8 cellular contexts compared by ENCODE assay signal in genomic region chr15:72227720-72228119, GRCh38. TPM values are rescaled to one million over a fixed set of nuclear protein-coding genes. Genes with fewer than 3 reads are reported as not detected.
DNase-seq lines count a peak whose midpoint lies in the region; ATAC-seq and TF ChIP-seq lines count a peak whose summit lies in the region.

No MANE protein-coding gene starts in this region.

- peak; percentile 45 for DNase-seq in GM23248
- DNase-seq in RKO (ENCODE audit: low spot score), result peak; percentile 50
- DNase-seq in dorsolateral prefrontal cortex, result no peak
- DNase-seq in NCI-H146 treated with DMSO at 0.1 percent for 48 hours (lab: John Stamatoyannopoulos, UW; ENCODE audit: unreplicated experiment), result no peak
- DNase-seq in testis, result no peak

- no peaks in the 10 kb centered on the region for H3K9me2 ChIP-seq in GM23248 (ENCODE audit: insufficient read depth)

- intact Hi-C loops in dorsolateral prefrontal cortex (cut with DNase I) (no loop called here), testis (cut with DNase I; ENCODE audit: low total_unique reads) (no loop called here)

- H3K36me3 ChIP-seq in GM23248 (ENCODE audit: low read depth) (peaks cover 23% of the 10 kb centered on the region), rectal smooth muscle tissue (ENCODE audit: control insufficient read depth, insufficient read depth, low read length) (no peaks in the 10 kb centered on the region), testis (ENCODE audit: low read depth, missing control alignments) (no peaks in the 10 kb centered on the region)

- H3K4me2 ChIP-seq in GM23248 (ENCODE audit: unreplicated experiment), result peak overlapping the region; percentile 98

- H3K9ac ChIP-seq in GM23248, result peak overlapping the region; percentile 99
- H3K9ac ChIP-seq in rectal smooth muscle tissue (ENCODE audit: low read length), result no peak overlapping the region

- H3K27me3 ChIP-seq in GM23248 (replicated peaks; ENCODE audit: insufficient read depth) (no peaks in the 10 kb centered on the region), dorsolateral prefrontal cortex (no peaks in the 10 kb centered on the region), rectal smooth muscle tissue (ENCODE audit: control insufficient read depth, insufficient read depth, low read length) (no peaks in the 10 kb centered on the region), testis (no peaks in the 10 kb centered on the region)

- H3K4me3 ChIP-seq in GM23248 (peak overlapping the region; percentile 84), dorsolateral prefrontal cortex (peak overlapping the region in 55 of 59 donors; percentile 22 to 99 (median 93)), rectal smooth muscle tissue (ENCODE audit: low read length) (peak overlapping the region; percentile 9), testis (peak overlapping the region in 1 of 2 donors; percentile 10)

- in situ Hi-C loops in GM23248 (cut with MboI), result no loop called here

- H3K4me1 ChIP-seq in GM23248 (ENCODE audit: insufficient read depth), result peaks cover 52% of the 10 kb centered on the region
- peaks cover 20% of the 10 kb centered on the region for H3K4me1 ChIP-seq in rectal smooth muscle tissue (ENCODE audit: control insufficient read depth, insufficient read depth, low read length)
- peaks cover 47% of the 10 kb centered on the region for H3K4me1 ChIP-seq in testis

- peaks cover 82% of the 10 kb centered on the region for H3K79me2 ChIP-seq in GM23248 (ENCODE audit: insufficient read depth)

- peaks cover 78% of the 10 kb centered on the region for H3F3A ChIP-seq in GM23248 (ENCODE audit: insufficient read depth)

- H3K27ac ChIP-seq in GM23248 (peak overlapping the region; percentile 98), dorsolateral prefrontal cortex (peak overlapping the region in 47 of 59 donors; percentile 19 to 100 (median 98)), rectal smooth muscle tissue (ENCODE audit: low read depth, low read length) (peak overlapping the region; percentile 44), testis (peak overlapping the region in 1 of 2 donors; percentile 4)

- H3K9me3 ChIP-seq in GM23248 (ENCODE audit: low read depth) (no peaks in the 10 kb centered on the region), testis (no peaks in the 10 kb centered on the region)

- ATAC-seq in GM21825 (IDR thresholded peaks at IDR 0.05; ENCODE audit: unreplicated experiment) (no peak), GM18858 (IDR thresholded peaks at IDR 0.05; ENCODE audit: unreplicated experiment) (no peak)

- 25% methylated on average over 4 of the region's 4 CpGs for WGBS in GM23248 (ENCODE audit: low coverage in 1 of 2, low lambda C conversion rate in 2 of 2, missing lambda C conversion rate in 2 of 2), 2 experiments
- WGBS in testis, 2 donors, result 56 to 65% methylated on average over 4 of the region's 4 CpGs

- no peak for TF ChIP-seq POLR2A in testis (IDR thresholded peaks at IDR 0.05)

- TF ChIP-seq CTCF in dorsolateral prefrontal cortex (IDR thresholded peaks at IDR 0.05 in 54 of 56, conservative IDR thresholded peaks at IDR 0.05 in 2 of 56; ENCODE audit: low read depth in 1 of 56, partially characterized antibody in 56 of 56), result no peak
- TF ChIP-seq CTCF in testis (IDR thresholded peaks at IDR 0.05), result no peak

- H2AFZ ChIP-seq in GM23248, result no peak overlapping the region

- peaks cover 18% of the 10 kb centered on the region for H4K20me1 ChIP-seq in GM23248 (ENCODE audit: insufficient read depth)

RNA-seq across cellular contexts. Expression of gene PKM, which starts 3.3 kb away (rescaled TPM):
- 2,534 and 2,557 TPM in 2 replicates for total RNA-seq in GM23248 (2014; rRNA removed; shearing (Covaris generic))
- polyA plus RNA-seq in GM23248 (2016; fragmentation: Nextera tagmentation; extraction: Ambion mirVana) (2,427 and 2,525 TPM in 2 replicates), testis (ENCODE audit: insufficient read depth, low read depth, low replicate concordance) (602 TPM)
- total RNA-seq in dorsolateral prefrontal cortex (1,000 to 10,000 TPM in 51 of 120 experiments, 100 to 1,000 TPM in 69; 496 to 1,260 (median 977) TPM), testis (100 to 1,000 TPM; 521 to 530 TPM)

RNA-seq across cellular contexts. Expression of gene GRAMD2A, which starts 30.1 kb away (rescaled TPM):
- total RNA-seq in GM23248 (2014; rRNA removed; shearing (Covaris generic)), result not detected in 2 replicates
- polyA plus RNA-seq in GM23248 (2016; fragmentation: Nextera tagmentation; extraction: Ambion mirVana) (not detected in 2 replicates), testis (ENCODE audit: insufficient read depth, low read depth, low replicate concordance) (3.1 TPM)
- total RNA-seq in dorsolateral prefrontal cortex (10 to 100 TPM in 6 of 120 experiments, 1 to 10 TPM in 114; 1.8 to 15.1 (median 5.4) TPM), testis (1 to 10 TPM in 1 of 2 donors, under 1 TPM in 1; 0.31 to 1.4 TPM)

RNA-seq across cellular contexts. Expression of gene PARP6, which starts 44.6 kb away (rescaled TPM):
- total RNA-seq in GM23248 (2014; rRNA removed; shearing (Covaris generic)), result 24.7 and 29.7 TPM in 2 replicates
- polyA plus RNA-seq in GM23248 (2016; fragmentation: Nextera tagmentation; extraction: Ambion mirVana), result 27.5 and 36.0 TPM in 2 replicates
- total RNA-seq in dorsolateral prefrontal cortex, result 100 to 1,000 TPM in 108 of 120 experiments, 10 to 100 TPM in 12; 89.7 to 152 (median 117) TPM
- total RNA-seq in testis, result 100 to 1,000 TPM; 114 to 182 TPM
- polyA plus RNA-seq in testis (ENCODE audit: insufficient read depth, low read depth, low replicate concordance), result 190 TPM

Comparison
In these comparisons a context has a peak if more than half of its experiments do, and no peak if none do; other contexts are left out.
1. DNase-seq: peak in GM23248 (single experiment) and RKO (single experiment); none in dorsolateral prefrontal cortex (0 of 10), NCI-H146 treated with DMSO at 0.1 percent for 48 hours (single experiment) and testis (single experiment).